Comparison of ENCODE assay signal across 8 cellular contexts in the genomic region with DNA sequence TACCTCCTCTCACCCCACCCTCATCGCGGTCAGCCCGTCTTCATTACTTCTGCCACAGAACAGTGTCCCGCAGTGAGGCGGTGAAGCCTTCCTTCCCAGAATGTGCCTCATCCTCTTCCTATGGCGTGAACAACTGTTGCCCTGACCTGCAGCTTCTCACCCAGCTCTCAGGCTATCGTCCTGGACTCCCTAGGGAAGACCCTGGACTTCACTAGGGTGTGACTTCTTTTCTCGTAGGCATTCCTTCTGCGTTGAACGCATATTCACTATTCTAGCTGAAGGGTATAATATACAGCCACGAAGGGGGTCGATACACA. TPM values are rescaled to one million over a fixed set of nuclear protein-coding genes. Genes with fewer than 3 reads are reported as not detected.
DNase-seq lines count a peak whose midpoint lies in the region; ATAC-seq and TF ChIP-seq lines count a peak whose summit lies in the region.

No MANE protein-coding gene starts in this region.

- H3K9me3 Mint-ChIP-seq in activated naive CD4-positive, alpha-beta T cell treated with anti-CD3 and anti-CD28 coated beads, Interleukin-2, amount 50 U/mL, for 24 hours: no peaks in the 10 kb centered on the region
- H3K9me3 Mint-ChIP-seq in memory B cell: peaks cover 2% of the 10 kb centered on the region

- peak overlapping the region; percentile 93 for H3K27ac Mint-ChIP-seq in activated naive CD4-positive, alpha-beta T cell treated with anti-CD3 and anti-CD28 coated beads, Interleukin-2, amount 50 U/mL, for 24 hours
- peak overlapping the region; percentile 92 for H3K27ac Mint-ChIP-seq in memory B cell

- TF ChIP-seq POLR2A in body of pancreas (IDR thresholded peaks at IDR 0.05): no peak

- H3K27me3 ChIP-seq in body of pancreas (no peaks in the 10 kb centered on the region), upper lobe of right lung (no peaks in the 10 kb centered on the region)

- no peak overlapping the region for H3K4me3 ChIP-seq in body of pancreas
- peak overlapping the region; percentile 66 for H3K4me3 ChIP-seq in upper lobe of right lung

- no peaks in the 10 kb centered on the region for H3K36me3 ChIP-seq in body of pancreas (replicated peaks in 1 of 2; ENCODE audit: insufficient read depth in 1 of 2, low read depth in 2 of 2)
- peaks cover 14% of the 10 kb centered on the region for H3K36me3 ChIP-seq in upper lobe of right lung

- H3K9me3 ChIP-seq in body of pancreas: no peaks in the 10 kb centered on the region
- no peaks in the 10 kb centered on the region for H3K9me3 ChIP-seq in upper lobe of right lung

- intact Hi-C loops in body of pancreas (cut with DNase I) (no loop called here), upper lobe of right lung (cut with DNase I) (no loop called here)

- no peak for DNase-seq in activated naive CD4-positive, alpha-beta T cell treated with anti-CD3 and anti-CD28 coated beads, Interleukin-2, amount 50 U/mL, for 16 hours
- no peak for DNase-seq in body of pancreas
- no peak for DNase-seq in memory B cell (ENCODE audit: low spot score in 2 of 2)
- DNase-seq in upper lobe of right lung: no peak
- no peak for DNase-seq in KG1 (lab: John Stamatoyannopoulos, UW)
- no peak for DNase-seq in amniotic stem cell (lab: John Stamatoyannopoulos, UW)

- WGBS in body of pancreas, 2 donors: 18% methylated on average over 12 of the region's 12 CpGs

- H3K27me3 Mint-ChIP-seq in activated naive CD4-positive, alpha-beta T cell treated with anti-CD3 and anti-CD28 coated beads, Interleukin-2, amount 50 U/mL, for 24 hours: no peaks in the 10 kb centered on the region
- H3K27me3 Mint-ChIP-seq in memory B cell: no peaks in the 10 kb centered on the region

- no peak for ATAC-seq in body of pancreas
- no peak for ATAC-seq in memory B cell (ENCODE audit: low read depth)
- no peak for ATAC-seq in upper lobe of right lung
- ATAC-seq in HG02678 (IDR thresholded peaks at IDR 0.05; ENCODE audit: unreplicated experiment): no peak

- H3K27ac ChIP-seq in body of pancreas (peak overlapping the region in 3 of 4 donors; percentile 83 to 94 (median 87)), upper lobe of right lung (peak overlapping the region; percentile 92)

- peak overlapping the region; percentile 97 for H3K4me3 Mint-ChIP-seq in activated naive CD4-positive, alpha-beta T cell treated with anti-CD3 and anti-CD28 coated beads, Interleukin-2, amount 50 U/mL, for 24 hours
- H3K4me3 Mint-ChIP-seq in memory B cell: peak overlapping the region; percentile 92

- H3K4me1 ChIP-seq in body of pancreas (peaks cover 29% of the 10 kb centered on the region), upper lobe of right lung (peaks cover 25% of the 10 kb centered on the region)

- TF ChIP-seq CTCF in body of pancreas (IDR thresholded peaks at IDR 0.05): no peak
- no peak for TF ChIP-seq CTCF in upper lobe of right lung (IDR thresholded peaks at IDR 0.05)

- H3K36me3 Mint-ChIP-seq in activated naive CD4-positive, alpha-beta T cell treated with anti-CD3 and anti-CD28 coated beads, Interleukin-2, amount 50 U/mL, for 24 hours: peaks cover 4% of the 10 kb centered on the region
- H3K36me3 Mint-ChIP-seq in memory B cell: peaks cover 17% of the 10 kb centered on the region

- peaks cover 58% of the 10 kb centered on the region for H3K4me1 Mint-ChIP-seq in activated naive CD4-positive, alpha-beta T cell treated with anti-CD3 and anti-CD28 coated beads, Interleukin-2, amount 50 U/mL, for 24 hours
- H3K4me1 Mint-ChIP-seq in memory B cell: peaks cover 39% of the 10 kb centered on the region

RNA-seq across cellular contexts. Expression of a gene that starts 1.0 kb away (rescaled TPM):
- total RNA-seq in body of pancreas (10 to 100 TPM in 1 of 2 donors, 1 to 10 TPM in 1; 6.5 to 14.8 TPM), upper lobe of right lung (18.4 TPM)

RNA-seq across cellular contexts. Expression of a gene that starts 6.3 kb away (rescaled TPM):
- total RNA-seq in body of pancreas (10 to 100 TPM; 29.7 to 45.4 TPM), upper lobe of right lung (28.6 TPM)

RNA-seq across cellular contexts. Expression of a gene that starts 7.1 kb away (rescaled TPM):
- total RNA-seq in body of pancreas (10 to 100 TPM in 1 of 2 donors, 1 to 10 TPM in 1; 5.7 to 13.5 TPM), upper lobe of right lung (14.9 TPM)

RNA-seq across cellular contexts. Expression of a gene that starts 17.9 kb away (rescaled TPM):
- total RNA-seq in body of pancreas: 1 to 10 TPM; 6.9 to 9.6 TPM
- 9.7 TPM for total RNA-seq in upper lobe of right lung

RNA-seq across cellular contexts. Expression of a gene that starts 25.8 kb away (rescaled TPM):
- total RNA-seq in body of pancreas (1 to 10 TPM; 3.3 to 6.2 TPM), upper lobe of right lung (15.7 TPM)
